ENCODE assay signal across 15 cellular contexts in genomic region chr19:5057860-5058259, GRCh38.
A peak's percentile ranks its signal among the peaks of the same experiment; 100 is the strongest.
DNase-seq lines count a peak whose midpoint lies in the region; ATAC-seq, FAIRE-seq and TF ChIP-seq lines count a peak whose summit lies in the region.
"Had no signal": no experiment of that assay in that cellular context is flagged by ENCODE, and none has a peak within 500 bp of the region (broad histone marks: within the 10 kb centered on the region; RNA-seq: fewer than 3 reads in every experiment).

No MANE protein-coding gene starts in this region.

- peak; percentile 50 for ATAC-seq in HepG2
- no peak for ATAC-seq in right lobe of liver
- peak; percentile 79; the same call in 1 of the 2 replicates for ATAC-seq in Panc1
- peak; percentile 34 for ATAC-seq in foreskin keratinocyte
- ATAC-seq in HG02981 (IDR thresholded peaks at IDR 0.05; ENCODE audit: unreplicated experiment): no peak
- ATAC-seq: heart right ventricle had no signal

- TF ChIP-seq CTCF in HepG2 (CRISPR knock-in tag; IDR thresholded peaks at IDR 0.05): no peak
- TF ChIP-seq CTCF in right lobe of liver (IDR thresholded peaks at IDR 0.05): no peak
- no peak for TF ChIP-seq CTCF in Panc1 (IDR thresholded peaks at IDR 0.05)
- TF ChIP-seq CTCF in foreskin keratinocyte (conservative IDR thresholded peaks at IDR 0.05): no peak
- no peak for TF ChIP-seq CTCF in hepatocyte (IDR thresholded peaks at IDR 0.05; ENCODE audit: poor library complexity)
- TF ChIP-seq CTCF in WERI-Rb-1 (IDR thresholded peaks at IDR 0.05; ENCODE audit: low read depth, low read length): no peak

- no peaks in the 10 kb centered on the region for H3K4me1 ChIP-seq in HepG2 (ENCODE audit: insufficient read depth, low read length)
- H3K4me1 ChIP-seq in right lobe of liver: peaks cover 0 to 20% (median 8%) of the 10 kb centered on the region in 4 donors
- H3K4me1 ChIP-seq in Panc1 (ENCODE audit: control insufficient read depth, insufficient read depth, low read length): no peaks in the 10 kb centered on the region
- H3K4me1 ChIP-seq in foreskin keratinocyte: no peaks in the 10 kb centered on the region
- no peaks in the 10 kb centered on the region for H3K4me1 ChIP-seq in hepatocyte (ENCODE audit: insufficient read depth)

- H2AFZ ChIP-seq in HepG2 (ENCODE audit: low read length) (no peak overlapping the region), hepatocyte (no peak overlapping the region)

- H3K27me3 ChIP-seq in HepG2 (ENCODE audit: control insufficient read depth in 1 of 2, insufficient read depth in 2 of 2, low read length in 2 of 2) (no peaks in the 10 kb centered on the region), right lobe of liver (no peaks in the 10 kb centered on the region), Panc1 (ENCODE audit: control insufficient read depth, insufficient read depth, low read length) (no peaks in the 10 kb centered on the region), foreskin keratinocyte (no peaks in the 10 kb centered on the region), hepatocyte (no peaks in the 10 kb centered on the region), WERI-Rb-1 (ENCODE audit: insufficient read depth, low read depth, severe bottlenecking) (no peaks in the 10 kb centered on the region)
- H3K27me3 ChIP-seq: BLaER1, dorsolateral prefrontal cortex, heart right ventricle had no signal

- CTCF ChIA-PET in HepG2 (lab: Yijun Ruan, JAX; ENCODE audit: low intra/inter-chr PET ratio, low total read pairs): no interaction called here
- CTCF ChIA-PET in Panc1 (lab: Charles Lee): no interaction called here

- H4K20me1 ChIP-seq in HepG2 (ENCODE audit: insufficient read depth, low read length) (peaks cover 3% of the 10 kb centered on the region; the same call in 1 of the 2 replicates), hepatocyte (ENCODE audit: insufficient read depth, poor library complexity, severe bottlenecking) (no peaks in the 10 kb centered on the region)

- H3K79me2 ChIP-seq in HepG2 (ENCODE audit: insufficient read depth, low read length) (no peaks in the 10 kb centered on the region), hepatocyte (no peaks in the 10 kb centered on the region)

- no peak overlapping the region for H3K4me2 ChIP-seq in HepG2 (ENCODE audit: low read depth, low read length)
- no peak overlapping the region for H3K4me2 ChIP-seq in hepatocyte
- H3K4me2 ChIP-seq: BLaER1 had no signal

- no peak for DNase-seq in HepG2 (ENCODE audit: low spot score)
- no peak for DNase-seq in right lobe of liver
- no peak for DNase-seq in Panc1 (ENCODE audit: low read depth, low spot score)
- DNase-seq in foreskin keratinocyte: no peak
- no peak for DNase-seq in NCI-H1694 (lab: John Stamatoyannopoulos, UW)
- DNase-seq in hepatocyte (ENCODE audit: low spot score): no peak
- DNase-seq in WERI-Rb-1: no peak
- DNase-seq: activated CD4-positive, alpha-beta T cell treated with anti-CD3 and anti-CD28 coated beads, Interleukin-2, amount 10 ng/mL, durations not matched to agents 7 days and 5 days; activated naive CD4-positive, alpha-beta T cell treated with Interleukin-2 at 50 U/mL for 16 hours; heart right ventricle; NK-92 treated with Interleukin-12 subunit alpha and Interleukin-12 subunit beta, amount 100 ng/mL, for 24 hours had no signal

- no peak overlapping the region for H3K4me3 ChIP-seq in HepG2 (replicated peaks in 1 of 3; ENCODE audit: insufficient read depth in 1 of 3, low read depth in 2 of 3, low read length in 3 of 3)
- H3K4me3 ChIP-seq in right lobe of liver: no peak overlapping the region
- no peak overlapping the region for H3K4me3 ChIP-seq in Panc1 (ENCODE audit: low read depth in 2 of 2, low read length in 2 of 2)
- no peak overlapping the region for H3K4me3 ChIP-seq in hepatocyte
- H3K4me3 ChIP-seq in WERI-Rb-1 (ENCODE audit: low read depth, low read length): no peak overlapping the region
- H3K4me3 ChIP-seq: BLaER1, heart right ventricle, thoracic aorta had no signal

- H3K9me2 ChIP-seq in hepatocyte (replicated peaks; ENCODE audit: insufficient read depth): no peaks in the 10 kb centered on the region

- intact Hi-C loops in HepG2 (cut with micrococcal nuclease; ENCODE audit: unreplicated experiment) (no loop called here), right lobe of liver (cut with DNase I) (loop anchor here in 1 of 2 donors (10.0 kb wide), 1 partner anchor 97 kb away; no protein-coding TSS in a partner anchor), Panc1 (cut with micrococcal nuclease; ENCODE audit: unreplicated experiment) (no loop called here)

- BruUV-seq in HepG2 (replicated peaks; lab: Mats Ljungman, UMichigan) (no TSS peak), Panc1 (replicated peaks; lab: Mats Ljungman, UMichigan) (no TSS peak)

- no peak overlapping the region for H3K9ac ChIP-seq in HepG2 (ENCODE audit: insufficient read depth, low read depth, low read length)
- H3K9ac ChIP-seq: BLaER1 had no signal

- TF ChIP-seq RAD21 in HepG2 (CRISPR knock-in tag; IDR thresholded peaks at IDR 0.05): no peak

- peaks cover 15 to 37% of the 10 kb centered on the region in 2 experiments; a peak in 4 of 5 replicates for H3K36me3 ChIP-seq in HepG2 (replicated peaks in 1 of 2; ENCODE audit: control insufficient read depth in 1 of 2, insufficient read depth in 2 of 2, low read length in 2 of 2)
- peaks cover 0 to 12% (median 0%) of the 10 kb centered on the region in 4 donors for H3K36me3 ChIP-seq in right lobe of liver
- H3K36me3 ChIP-seq in Panc1 (ENCODE audit: control insufficient read depth, insufficient read depth, low read length): no peaks in the 10 kb centered on the region
- no peaks in the 10 kb centered on the region for H3K36me3 ChIP-seq in hepatocyte (replicated peaks; ENCODE audit: insufficient read depth, low read depth)
- H3K36me3 ChIP-seq in WERI-Rb-1: peaks cover 42% of the 10 kb centered on the region

- H3K27ac ChIP-seq in HepG2 (ENCODE audit: extremely low read length, insufficient read depth, low read length) (no peak overlapping the region), right lobe of liver (no peak overlapping the region), Panc1 (ENCODE audit: low read length) (no peak overlapping the region), foreskin keratinocyte (no peak overlapping the region), hepatocyte (no peak overlapping the region), WERI-Rb-1 (no peak overlapping the region)
- H3K27ac ChIP-seq: BLaER1, heart right ventricle, thoracic aorta had no signal

- H3K9me3 ChIP-seq in HepG2 (ENCODE audit: low read length) (peaks cover 12% of the 10 kb centered on the region), right lobe of liver (no peaks in the 10 kb centered on the region), Panc1 (ENCODE audit: control insufficient read depth, insufficient read depth, low read depth, low read length) (no peaks in the 10 kb centered on the region), hepatocyte (ENCODE audit: low read depth) (no peaks in the 10 kb centered on the region), WERI-Rb-1 (ENCODE audit: severe bottlenecking) (peaks cover 10% of the 10 kb centered on the region)

- POLR2A ChIA-PET in HepG2 (lab: Yijun Ruan, JAX): no interaction called here
- POLR2A ChIA-PET in Panc1 (lab: Charles Lee): no interaction called here

- WGBS in HepG2 (ENCODE audit: low lambda C conversion rate): 90% methylated on average over 3 of the region's 5 CpGs
- WGBS in right lobe of liver (ENCODE audit: insufficient coverage, low coverage, low lambda C conversion rate, missing lambda C conversion rate): 67% methylated on average over 1 of the region's 5 CpGs
- 90% methylated on average over 5 of the region's 5 CpGs for WGBS in hepatocyte (ENCODE audit: low lambda C conversion rate, missing lambda C conversion rate)

- FAIRE-seq in HepG2 (lab: Jason Lieb, UNC): no peak

- TF ChIP-seq EP300 in HepG2 (IDR thresholded peaks at IDR 0.05; ENCODE audit: low read depth in 2 of 2, low read length in 2 of 2): no peak
- no peak for TF ChIP-seq EP300 in HepG2 (CRISPR knock-in tag; IDR thresholded peaks at IDR 0.05; ENCODE audit: borderline replicate concordance)

- in situ Hi-C loops in HepG2 (cut with HindIII; ENCODE audit: extremely low pct_ligation_motif_present, low pct_unique_long_range_greater_than_20kb) (no loop called here), Panc1 (cut with HindIII; ENCODE audit: low pct_unique_long_range_greater_than_20kb, low sequenced_read_pairs) (no loop called here)

- TF ChIP-seq POLR2A in HepG2 (IDR thresholded peaks at IDR 0.05; ENCODE audit: insufficient read depth in 1 of 2, low read depth in 2 of 2, low read length in 2 of 2) (no peak), right lobe of liver (IDR thresholded peaks at IDR 0.05) (no peak)

TF ChIP-seq in HepG2, 621 proteins besides CTCF, POLR2A, EP300 and RAD21 (continues in another document):
- TF ChIP-seq ZFP36L1 (CRISPR knock-in tag; IDR thresholded peaks at IDR 0.05) (no peak), ATM (IDR thresholded peaks at IDR 0.05; ENCODE audit: borderline replicate concordance) (no peak), GMEB1 (CRISPR knock-in tag; IDR thresholded peaks at IDR 0.05; ENCODE audit: borderline replicate concordance) (no peak), NFYC (CRISPR knock-in tag; IDR thresholded peaks at IDR 0.05) (peak; percentile 76), PBX3 (CRISPR knock-in tag; IDR thresholded peaks at IDR 0.05; ENCODE audit: borderline replicate concordance) (no peak)

Comparison
In these comparisons a context has a peak if more than half of its experiments do, and no peak if none do; other contexts are left out.
1. ATAC-seq: peak in HepG2 (single experiment), Panc1 (single experiment) and foreskin keratinocyte (single experiment); none in right lobe of liver (0 of 4) and HG02981 (single experiment).